ENCODE assay signal across 2 cellular contexts in genomic region chr1:77953907-77954306, GRCh38.
TF ChIP-seq lines count a peak whose summit lies in the region.

No MANE protein-coding gene starts in this region.

TF ChIP-seq in GM12891, 5 proteins besides CTCF, POLR2A, EP300 and RAD21:
- TF ChIP-seq SPI1 (IDR thresholded peaks at IDR 0.05; ENCODE audit: low read depth, low read length), result no peak
- peak; percentile 40; the same call in 1 of the 2 replicates for TF ChIP-seq POLR2AphosphoS5 (IDR thresholded peaks at IDR 0.05; ENCODE audit: low read depth, low read length)

TF ChIP-seq in GM12878, 131 proteins besides CTCF, POLR2A, EP300 and RAD21:
- peak; percentile 61 for TF ChIP-seq POLR2AphosphoS5 (IDR thresholded peaks at IDR 0.05; ENCODE audit: low read length)
- TF ChIP-seq KDM1A (IDR thresholded peaks at IDR 0.05; ENCODE audit: borderline replicate concordance), result no peak
- no peak for TF ChIP-seq IKZF2 (IDR thresholded peaks at IDR 0.05)
